26 cellular contexts compared by ENCODE assay signal in genomic region chr2:43019536-43020183, GRCh38.
A peak's percentile ranks its signal among the peaks of the same experiment; 100 is the strongest.
DNase-seq lines count a peak whose midpoint lies in the region; ATAC-seq and TF ChIP-seq lines count a peak whose summit lies in the region.
"Had no signal": no experiment of that assay in that cellular context is flagged by ENCODE, and none has a peak within 500 bp of the region (broad histone marks: within the 10 kb centered on the region; RNA-seq: fewer than 3 reads in every experiment).

No MANE protein-coding gene starts in this region.

- TF ChIP-seq POLR2A in heart left ventricle (IDR thresholded peaks at IDR 0.05) (no peak), transverse colon (IDR thresholded peaks at IDR 0.05) (no peak)

- H3K4me1 ChIP-seq in heart left ventricle = peaks cover 0 to 31% (median 20%) of the 10 kb centered on the region in 12 donors
- peaks cover 74 to 82% of the 10 kb centered on the region in 2 experiments for H3K4me1 ChIP-seq in neutrophil (ENCODE audit: control insufficient read depth in 1 of 2, insufficient read depth in 1 of 2, low read depth in 1 of 2, low read length in 1 of 2)
- H3K4me1 ChIP-seq in transverse colon = peaks cover 3 to 16% (median 8%) of the 10 kb centered on the region in 4 donors

- H3K9me3 ChIP-seq in heart left ventricle (peaks cover 0 to 16% (median 2%) of the 10 kb centered on the region in 12 donors), neutrophil (no peaks in the 10 kb centered on the region), transverse colon (peaks cover 4 to 5% of the 10 kb centered on the region in 2 donors)
- H3K9me3 ChIP-seq: ovary, testis had no signal

- DNase-seq in heart left ventricle (no peak), left ventricle myocardium superior (no peak), transverse colon (peak; percentile 4), iPS-NIHi11 (ENCODE audit: low spot score) (no peak), HPDE6-E6E7 (ENCODE audit: extremely low spot score) (no peak)
- DNase-seq: activated CD4-positive, alpha-beta T cell treated with anti-CD3 and anti-CD28 coated beads, Interleukin-2, amount 10 ng/mL, durations not matched to agents 24 days and 14 days; activated naive CD4-positive, alpha-beta T cell; activated T-cell treated with anti-CD3 and anti-CD28 coated beads, Interleukin-2, amount 50 U/mL, for 24 hours; AML-193; CD8-positive, alpha-beta T cell; effector CD4-positive, alpha-beta T cell; foreskin fibroblast; naive B cell; NCI-H146; NCI-H446 treated with DMSO at 0.1 percent for 48 hours; RPMI8226; stimulated activated CD4-positive, alpha-beta T cell treated with anti-CD3 and anti-CD28 coated beads, Interleukin-15, amount 100 ng/mL, for 24 hours; stimulated activated naive CD4-positive, alpha-beta T cell; testis had no signal

- TF ChIP-seq EP300 in transverse colon (IDR thresholded peaks at IDR 0.05; ENCODE audit: low read depth) = no peak

- H3K27me3 ChIP-seq in heart left ventricle (no peaks in the 10 kb centered on the region), neutrophil (no peaks in the 10 kb centered on the region), transverse colon (no peaks in the 10 kb centered on the region)
- H3K27me3 ChIP-seq: ovary, testis had no signal

- peaks cover 75% of the 10 kb centered on the region for H3K4me1 Mint-ChIP-seq in dendritic cell treated with granulocyte-macrophage colony-stimulating factor and Interleukin-4, amounts not matched to agents 40 ng/mL and 50 ng/mL, for 4 days (ENCODE audit: low read depth)

- WGBS in heart left ventricle, 4 donors = 93 to 99% (median 95%) methylated on average over 7 of the region's 7 CpGs
- WGBS in transverse colon (ENCODE audit: low coverage in 1 of 2), 2 donors = 99% methylated on average over 7 of the region's 7 CpGs; no CpG with 5 or more reads in 1 of the 2 donors

- H3K27ac Mint-ChIP-seq in dendritic cell treated with granulocyte-macrophage colony-stimulating factor and Interleukin-4, amounts not matched to agents 40 ng/mL and 50 ng/mL, for 4 days = peak overlapping the region; percentile 47
- H3K27ac Mint-ChIP-seq: activated CD4-positive, alpha-beta T cell treated with anti-CD3 and anti-CD28 coated beads, Interleukin-2, amount 10 ng/mL, durations not matched to agents 24 days and 14 days; activated T-cell treated with anti-CD3 and anti-CD28 coated beads, Interleukin-2, amount 50 U/mL, for 24 hours; CD8-positive, alpha-beta T cell; T-helper 2 cell treated with Interferon-gamma antibody and Interleukin-4, amounts not matched to agents 5 μg/mL and 100 μg/mL, for 36 hours had no signal

- intact Hi-C loops in heart left ventricle (cut with DNase I) = loop anchor here (2.0 to 10.0 kb wide), 8 partner anchors 37 to 468 kb away; partner anchors contain the start of gene ZFP36L2 (in 4 of the 10)
- intact Hi-C loops in left ventricle myocardium superior (cut with micrococcal nuclease) = loop anchor here (10.0 kb wide), 2 partner anchors 205 to 465 kb away; partner anchors contain the start of gene ZFP36L2
- intact Hi-C loops in dendritic cell treated with granulocyte-macrophage colony-stimulating factor and Interleukin-4, amounts not matched to agents 40 ng/mL and 50 ng/mL, for 4 days (cut with micrococcal nuclease) = loop anchor here (10.0 kb wide), 1 partner anchor 105 kb away; no protein-coding TSS in a partner anchor
- intact Hi-C loops in transverse colon (cut with DNase I; ENCODE audit: low total_unique reads) = loop anchor here (5.0 kb wide), 1 partner anchor 203 kb away; no protein-coding TSS in a partner anchor

- H3K27ac ChIP-seq in heart left ventricle (peak overlapping the region; percentile 71 to 87 (median 74)), neutrophil (peak overlapping the region; percentile 87), transverse colon (peak overlapping the region in 1 of 4 donors; percentile 4)
- H3K27ac ChIP-seq: VCaP had no signal

- ATAC-seq in heart left ventricle (no peak), left ventricle myocardium superior (no peak), GM21786 (IDR thresholded peaks at IDR 0.05; ENCODE audit: unreplicated experiment) (no peak)
- ATAC-seq: CD8-positive, alpha-beta T cell; left colon had no signal

- peaks cover 13% of the 10 kb centered on the region for H3K36me3 Mint-ChIP-seq in dendritic cell treated with granulocyte-macrophage colony-stimulating factor and Interleukin-4, amounts not matched to agents 40 ng/mL and 50 ng/mL, for 4 days (ENCODE audit: low read depth)
- H3K36me3 Mint-ChIP-seq: CD8-positive, alpha-beta T cell had no signal

- in situ Hi-C loops in transverse colon (cut with MboI; ENCODE audit: low pct_ligation_motif_present in 1 of 4, low pct_unique_long_range_greater_than_20kb in 1 of 4, low sequenced_read_pairs in 3 of 4) = loop anchor here in 1 of 4 donors (10.0 kb wide), 1 partner anchor 205 kb away; the partner anchor contains the start of gene ZFP36L2

- H3K4me3 ChIP-seq in heart left ventricle (no peak overlapping the region), neutrophil (ENCODE audit: low read depth in 1 of 2, low read length in 1 of 2) (no peak overlapping the region), transverse colon (no peak overlapping the region)
- H3K4me3 ChIP-seq: ovary, testis had no signal

- H3K27me3 Mint-ChIP-seq in dendritic cell treated with granulocyte-macrophage colony-stimulating factor and Interleukin-4, amounts not matched to agents 40 ng/mL and 50 ng/mL, for 4 days = no peaks in the 10 kb centered on the region
- H3K27me3 Mint-ChIP-seq: activated T-cell treated with anti-CD3 and anti-CD28 coated beads, Interleukin-2, amount 50 U/mL, for 24 hours had no signal

- no peak overlapping the region for H3K4me3 Mint-ChIP-seq in dendritic cell treated with granulocyte-macrophage colony-stimulating factor and Interleukin-4, amounts not matched to agents 40 ng/mL and 50 ng/mL, for 4 days
- H3K4me3 Mint-ChIP-seq: activated CD4-positive, alpha-beta T cell treated with anti-CD3 and anti-CD28 coated beads, Interleukin-2, amount 10 ng/mL, durations not matched to agents 24 days and 14 days; activated T-cell treated with anti-CD3 and anti-CD28 coated beads, Interleukin-2, amount 50 U/mL, for 24 hours; CD8-positive, alpha-beta T cell; naive B cell; T-helper 2 cell treated with Interferon-gamma antibody and Interleukin-4, amounts not matched to agents 5 μg/mL and 100 μg/mL, for 36 hours had no signal

- no peaks in the 10 kb centered on the region for H3K36me3 ChIP-seq in heart left ventricle
- no peaks in the 10 kb centered on the region for H3K36me3 ChIP-seq in neutrophil
- no peaks in the 10 kb centered on the region for H3K36me3 ChIP-seq in transverse colon
- H3K36me3 ChIP-seq: ovary had no signal

- H3K9me3 Mint-ChIP-seq in dendritic cell treated with granulocyte-macrophage colony-stimulating factor and Interleukin-4, amounts not matched to agents 40 ng/mL and 50 ng/mL, for 4 days = peaks cover 9% of the 10 kb centered on the region
- H3K9me3 Mint-ChIP-seq: activated CD4-positive, alpha-beta T cell treated with anti-CD3 and anti-CD28 coated beads, Interleukin-2, amount 10 ng/mL, durations not matched to agents 24 days and 14 days had no signal

- TF ChIP-seq CTCF in heart left ventricle (IDR thresholded peaks at IDR 0.05) (no peak), neutrophil (IDR thresholded peaks at IDR 0.05) (no peak), transverse colon (IDR thresholded peaks at IDR 0.05) (no peak)
